In genomic region chr11:46697303-46697702, GRCh38 we compare ENCODE assay signal across 9 cellular contexts. TPM values are rescaled to one million over a fixed set of nuclear protein-coding genes. Genes with fewer than 3 reads are reported as not detected.
A peak's percentile ranks its signal among the peaks of the same experiment; 100 is the strongest.
DNase-seq lines count a peak whose midpoint lies in the region; ATAC-seq, FAIRE-seq and TF ChIP-seq lines count a peak whose summit lies in the region.
"Had no signal": no experiment of that assay in that cellular context is flagged by ENCODE, and none has a peak within 500 bp of the region (broad histone marks: within the 10 kb centered on the region; RNA-seq: fewer than 3 reads in every experiment).

No MANE protein-coding gene starts in this region.

- peaks cover 29 to 31% of the 10 kb centered on the region in 2 experiments for H3K36me3 ChIP-seq in SK-N-SH (replicated peaks in 1 of 2; ENCODE audit: control insufficient read depth in 1 of 2, insufficient read depth in 2 of 2, low read length in 1 of 2)
- peaks cover 19% of the 10 kb centered on the region for H3K36me3 ChIP-seq in astrocyte (ENCODE audit: insufficient read depth, low read length)
- peaks cover 48% of the 10 kb centered on the region for H3K36me3 ChIP-seq in lower lobe of right lung
- peaks cover 25 to 58% (median 53%) of the 10 kb centered on the region in 4 donors for H3K36me3 ChIP-seq in stomach

- peaks cover 15% of the 10 kb centered on the region for H3K36me3 Mint-ChIP-seq in astrocyte (ENCODE audit: low read depth, unreplicated experiment)

- H3K9me3 ChIP-seq in SK-N-SH (no peaks in the 10 kb centered on the region), astrocyte (ENCODE audit: insufficient read depth, low read depth, low read length) (no peaks in the 10 kb centered on the region), lower lobe of right lung (no peaks in the 10 kb centered on the region), stomach (no peaks in the 10 kb centered on the region)

- no peaks in the 10 kb centered on the region for H3K9me3 Mint-ChIP-seq in astrocyte (ENCODE audit: unreplicated experiment)
- H3K9me3 Mint-ChIP-seq: nephron progenitor cell had no signal

- DNase-seq in SK-N-SH = peak; percentile 77
- DNase-seq in astrocyte (ENCODE audit: low read depth) = no peak
- no peak for DNase-seq in lower lobe of right lung
- DNase-seq in stomach = no peak
- DNase-seq in OCI-M2 (lab: John Stamatoyannopoulos, UW; ENCODE audit: unreplicated experiment) = no peak
- DNase-seq in NCI-H226 = no peak
- no peak for DNase-seq in NCI-H1105 treated with DMSO at 0.1 percent for 48 hours (lab: John Stamatoyannopoulos, UW)
- DNase-seq: nephron progenitor cell had no signal

- POLR2A ChIA-PET in SK-N-SH (lab: Yijun Ruan, JAX) = interaction anchor here (0.9 kb wide), 1 partner anchor 11 kb away, joined by 3 read pairs; no protein-coding TSS in a partner anchor

- H3F3A ChIP-seq in SK-N-SH (replicated peaks; ENCODE audit: insufficient read depth) = peaks cover 6% of the 10 kb centered on the region

- H3K4me3 ChIP-seq in SK-N-SH (ENCODE audit: low read depth in 2 of 2, low read length in 1 of 2) (no peak overlapping the region; a peak in 1 of 4 replicates), astrocyte (ENCODE audit: insufficient read depth, low read depth, low read length) (no peak overlapping the region), lower lobe of right lung (no peak overlapping the region), stomach (peak overlapping the region in 1 of 4 donors; percentile 99)

- TF ChIP-seq CTCF in SK-N-SH (IDR thresholded peaks at IDR 0.05) = no peak
- no peak for TF ChIP-seq CTCF in astrocyte (IDR thresholded peaks at IDR 0.05; ENCODE audit: insufficient read depth, low read depth, low read length)
- TF ChIP-seq CTCF in lower lobe of right lung (IDR thresholded peaks at IDR 0.05) = no peak
- no peak for TF ChIP-seq CTCF in stomach (IDR thresholded peaks at IDR 0.05)

- intact Hi-C loops in lower lobe of right lung (cut with DNase I) = no loop called here
- intact Hi-C loops in stomach (cut with DNase I; ENCODE audit: low total_unique reads) = no loop called here

- H3K4me1 ChIP-seq in SK-N-SH (ENCODE audit: control insufficient read depth in 1 of 2, insufficient read depth in 2 of 2, low read depth in 1 of 2, low read length in 1 of 2) (peaks cover 18 to 33% of the 10 kb centered on the region in 2 experiments; a peak in 3 of 4 replicates), astrocyte (ENCODE audit: insufficient read depth, low read length) (peaks cover 32% of the 10 kb centered on the region), lower lobe of right lung (peaks cover 49% of the 10 kb centered on the region), stomach (peaks cover 47 to 78% (median 60%) of the 10 kb centered on the region in 4 donors)

- peak overlapping the region; percentile 100 for H3K27ac Mint-ChIP-seq in astrocyte (ENCODE audit: unreplicated experiment)
- H3K27ac Mint-ChIP-seq: nephron progenitor cell had no signal

- H3K4me3 Mint-ChIP-seq in astrocyte (ENCODE audit: unreplicated experiment) = peak overlapping the region; percentile 62
- H3K4me3 Mint-ChIP-seq: nephron progenitor cell had no signal

- H3K27ac ChIP-seq in SK-N-SH (ENCODE audit: low read depth in 2 of 2, low read length in 1 of 2) (peak overlapping the region in 1 of 2 experiments; percentile 92; a peak in 2 of 4 replicates), astrocyte (ENCODE audit: low read depth, low read length) (no peak overlapping the region), lower lobe of right lung (peak overlapping the region; percentile 21), stomach (peak overlapping the region in 4 of 5 donors; percentile 40 to 92 (median 54))

- no peak overlapping the region for H2AFZ ChIP-seq in SK-N-SH (ENCODE audit: low read depth)
- H2AFZ ChIP-seq in astrocyte (ENCODE audit: low read depth, low read length) = no peak overlapping the region

- H3K27me3 ChIP-seq in SK-N-SH (ENCODE audit: insufficient read depth) (no peaks in the 10 kb centered on the region), astrocyte (ENCODE audit: insufficient read depth, low read length) (no peaks in the 10 kb centered on the region), lower lobe of right lung (ENCODE audit: low read depth) (no peaks in the 10 kb centered on the region), stomach (no peaks in the 10 kb centered on the region)

- ATAC-seq in SK-N-SH treated with all-trans-retinoic acid at 6 μM for 48 hours = no peak
- no peak for ATAC-seq in lower lobe of right lung

- TF ChIP-seq EP300 in SK-N-SH (IDR thresholded peaks at IDR 0.05; ENCODE audit: borderline replicate concordance in 1 of 2, low read depth in 1 of 2, low read length in 1 of 2) = peak in 1 of 2 experiments; percentile 39; a peak in 1 of 4 replicates
- no peak for TF ChIP-seq EP300 in stomach (IDR thresholded peaks at IDR 0.05)

- H3K79me2 ChIP-seq in SK-N-SH (ENCODE audit: insufficient read depth) (peaks cover 58% of the 10 kb centered on the region), astrocyte (ENCODE audit: insufficient read depth, low read length) (peaks cover 74% of the 10 kb centered on the region)

- H3K9ac ChIP-seq in SK-N-SH (0 out of 2 replicates have a peak overlapping the region, but pooled peaks have one; percentile 28), astrocyte (ENCODE audit: low read length) (peak overlapping the region; percentile 31)

- no peak for FAIRE-seq in astrocyte (lab: Jason Lieb, UNC)

- TF ChIP-seq RAD21 in SK-N-SH (IDR thresholded peaks at IDR 0.05; ENCODE audit: low read length) = no peak

- no peaks in the 10 kb centered on the region for H3K9me2 ChIP-seq in SK-N-SH

- 50% methylated on average over 2 of the region's 3 CpGs for WGBS in SK-N-SH (ENCODE audit: low lambda C conversion rate)
- WGBS in stomach, 5 donors = 41 to 60% (median 57%) methylated on average over 3 of the region's 3 CpGs

- no peak for TF ChIP-seq POLR2A in stomach (IDR thresholded peaks at IDR 0.05)

- H3K4me2 ChIP-seq in SK-N-SH = no peak overlapping the region
- H3K4me2 ChIP-seq in astrocyte (ENCODE audit: low read length) = peak overlapping the region; percentile 93

- CTCF ChIA-PET in SK-N-SH (lab: Yijun Ruan, JAX) = interaction anchor here (1.3 kb wide), 1 partner anchor 79 kb away, joined by 7 read pairs; no protein-coding TSS in a partner anchor

- H3K4me1 Mint-ChIP-seq in astrocyte (ENCODE audit: low read depth, unreplicated experiment) = peaks cover 54% of the 10 kb centered on the region

- H3K27me3 Mint-ChIP-seq in astrocyte (ENCODE audit: low read depth, unreplicated experiment) = no peaks in the 10 kb centered on the region

- H4K20me1 ChIP-seq in SK-N-SH (ENCODE audit: insufficient read depth) (peaks cover 5% of the 10 kb centered on the region; the same call in 1 of the 2 replicates), astrocyte (ENCODE audit: insufficient read depth, low read length) (peaks cover 26% of the 10 kb centered on the region)

TF ChIP-seq in SK-N-SH, 30 proteins besides CTCF, POLR2A, EP300 and RAD21 (continues in another document):
- TF ChIP-seq FOSL2 (IDR thresholded peaks at IDR 0.05; ENCODE audit: borderline replicate concordance, low read depth) (no peak), TEAD4 (IDR thresholded peaks at IDR 0.05; ENCODE audit: borderline replicate concordance, insufficient read depth) (no peak), GATA2 (CRISPR knock-in tag; IDR thresholded peaks at IDR 0.05) (peak; percentile 76)

TF ChIP-seq in SK-N-SH treated with all-trans-retinoic acid at 6 μM for 48 hours, 23 proteins besides CTCF, POLR2A, EP300 and RAD21 (continues in another document):
- TF ChIP-seq ESRRG (CRISPR knock-in tag; IDR thresholded peaks at IDR 0.05) (no peak), CSRNP3 (CRISPR knock-in tag; IDR thresholded peaks at IDR 0.05) (no peak), ZNF8 (CRISPR knock-in tag; IDR thresholded peaks at IDR 0.05) (no peak), GLIS3 (CRISPR knock-in tag; IDR thresholded peaks at IDR 0.05) (no peak), SNAI2 (CRISPR knock-in tag; IDR thresholded peaks at IDR 0.05) (no peak), ZC3H10 (CRISPR knock-in tag; IDR thresholded peaks at IDR 0.05) (no peak), CSDC2 (CRISPR knock-in tag; IDR thresholded peaks at IDR 0.05) (no peak)

RNA-seq across cellular contexts. Expression of gene ARHGAP1, which starts 3.1 kb away (rescaled TPM):
- polyA plus RNA-seq in SK-N-SH (2012; rRNA removed) (21.3 and 27.1 TPM in 2 replicates), stomach (10 to 100 TPM; 21.2 to 29.3 (median 28.0) TPM)
- 15.1 and 19.6 TPM in 2 replicates for polyA plus RNA-seq in SK-N-SH (2012; cell fraction: cytosol; rRNA removed)
- 40.7 and 43.0 TPM in 2 replicates for polyA plus RNA-seq in SK-N-SH (2012; cell fraction: nucleus; rRNA removed)
- total RNA-seq in astrocyte (116 and 129 TPM in 2 replicates), lower lobe of right lung (67.4 TPM), stomach (10 to 100 TPM; 21.1 to 82.9 (median 35.6) TPM)

RNA-seq across cellular contexts. Expression of gene ZNF408, which starts 3.5 kb away (rescaled TPM):
- 5.9 and 7.1 TPM in 2 replicates for polyA plus RNA-seq in SK-N-SH (2012; rRNA removed)
- polyA plus RNA-seq in SK-N-SH (2012; cell fraction: cytosol; rRNA removed) = 3.7 and 5.4 TPM in 2 replicates
- 19.3 and 23.1 TPM in 2 replicates for polyA plus RNA-seq in SK-N-SH (2012; cell fraction: nucleus; rRNA removed)
- total RNA-seq in astrocyte = 18.3 and 20.3 TPM in 2 replicates
- 8.6 TPM for total RNA-seq in lower lobe of right lung
- total RNA-seq in stomach = 10 to 100 TPM in 2 of 5 donors, 1 to 10 TPM in 3; 5.5 to 14.6 (median 6.5) TPM
- 1 to 10 TPM; 7.2 to 8.6 (median 7.6) TPM for polyA plus RNA-seq in stomach

RNA-seq across cellular contexts. Expression of gene F2, which starts 21.7 kb away (rescaled TPM):
- polyA plus RNA-seq in SK-N-SH (2012; rRNA removed) (0.07 TPM in 1 of 2 replicates, not detected in the other), stomach (under 1 TPM in 2 of 3 donors, not detected in 1; 0.19 to 0.33 TPM)
- not detected in 2 replicates for polyA plus RNA-seq in SK-N-SH (2012; cell fraction: cytosol; rRNA removed)
- 0.04 TPM in 1 of 2 replicates, not detected in the other for polyA plus RNA-seq in SK-N-SH (2012; cell fraction: nucleus; rRNA removed)
- total RNA-seq in astrocyte (0.57 and 0.60 TPM in 2 replicates), lower lobe of right lung (not detected), stomach (under 1 TPM in 1 of 5 donors, not detected in 4; 0.92 TPM)
